Comparison of ENCODE assay signal across 10 cellular contexts in the genomic region with DNA sequence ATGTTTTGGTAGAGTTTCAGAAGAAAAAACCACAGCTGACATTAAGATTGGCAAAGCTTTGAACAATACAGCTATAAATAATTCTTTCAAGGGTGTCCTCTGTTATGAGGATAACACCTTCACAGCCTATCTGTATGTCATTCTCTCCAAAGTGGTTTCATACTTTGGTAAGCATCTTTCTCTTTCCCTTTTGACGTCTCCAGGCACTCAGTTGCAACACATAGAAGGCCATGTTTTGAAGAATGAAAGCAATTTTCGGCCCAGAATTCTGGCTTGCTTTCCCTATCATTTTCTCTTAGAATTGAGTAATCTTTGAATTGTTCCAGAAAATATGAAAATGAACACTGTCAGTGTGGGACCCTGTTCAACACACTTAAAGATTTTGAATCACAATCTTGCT.
DNase-seq lines count a peak whose midpoint lies in the region; ATAC-seq and TF ChIP-seq lines count a peak whose summit lies in the region.
"Had no signal": no experiment of that assay in that cellular context is flagged by ENCODE, and none has a peak within 500 bp of the region (broad histone marks: within the 10 kb centered on the region; RNA-seq: fewer than 3 reads in every experiment).

No MANE protein-coding gene starts in this region.

- H3K36me3 ChIP-seq in adipocyte (ENCODE audit: control insufficient read depth, insufficient read depth, low read length, severe bottlenecking), result no peaks in the 10 kb centered on the region
- no peaks in the 10 kb centered on the region for H3K36me3 ChIP-seq in spleen
- no peaks in the 10 kb centered on the region for H3K36me3 ChIP-seq in H7 (replicated peaks; ENCODE audit: control insufficient read depth, insufficient read depth, low read length)

- POLR2A ChIA-PET in activated CD4-positive, alpha-beta T cell treated with anti-CD3 and anti-CD28 coated beads, Interleukin-2, amount 10 ng/mL, durations not matched to agents 7 days and 5 days (lab: Charles Lee), result interaction anchor here (0.9 kb wide), 1 partner anchor 26 kb away, joined by 4 read pairs; no protein-coding TSS in a partner anchor

- no peak for TF ChIP-seq POLR2A in spleen (IDR thresholded peaks at IDR 0.05)

- peak; percentile 8 for DNase-seq in activated CD4-positive, alpha-beta T cell treated with anti-CD3 and anti-CD28 coated beads, Interleukin-2, amount 10 ng/mL, durations not matched to agents 7 days and 5 days
- no peak for DNase-seq in activated CD4-positive, alpha-beta T cell treated with anti-CD3 and anti-CD28 coated beads for 1 hour
- DNase-seq in adipocyte (ENCODE audit: low read depth) (peak; percentile 77), spleen (no peak), NCI-H774 (lab: John Stamatoyannopoulos, UW) (no peak), H7 (no peak)
- no peak for DNase-seq in activated effector memory CD4-positive, alpha-beta T cell treated with Interleukin-2 at 50 U/mL for 16 hours
- DNase-seq: central memory CD4-positive, alpha-beta T cell; left colon had no signal

- H3K27ac ChIP-seq in spleen, result peak overlapping the region in 5 of 8 donors; percentile 7 to 56 (median 39)

- whole genome bisulfite sequencing in spleen, 5 donors, result 52 to 72% (median 59%) methylated on average over 2 of the region's 2 CpGs

- no peaks in the 10 kb centered on the region for H3K27me3 ChIP-seq in adipocyte (replicated peaks; ENCODE audit: control insufficient read depth, insufficient read depth, low read length)
- H3K27me3 ChIP-seq in spleen (replicated peaks in 1 of 7), result no peaks in the 10 kb centered on the region
- no peaks in the 10 kb centered on the region for H3K27me3 ChIP-seq in H7 (ENCODE audit: control insufficient read depth, insufficient read depth, low read length)

- H3K4me3 ChIP-seq in adipocyte (ENCODE audit: low read length), result peak overlapping the region; percentile 51
- H3K4me3 ChIP-seq in spleen, result no peak overlapping the region
- H3K4me3 ChIP-seq in H7 (ENCODE audit: insufficient read depth, low read depth, low read length), result no peak overlapping the region

- H3K27ac Mint-ChIP-seq in activated CD4-positive, alpha-beta T cell treated with anti-CD3 and anti-CD28 coated beads, Interleukin-2, amount 10 ng/mL, durations not matched to agents 7 days and 5 days, result no peak overlapping the region

- no peak for TF ChIP-seq CTCF in spleen (IDR thresholded peaks at IDR 0.05 in 8 of 11, conservative IDR thresholded peaks at IDR 0.05 in 3 of 11)

- CTCF ChIA-PET in activated CD4-positive, alpha-beta T cell treated with anti-CD3 and anti-CD28 coated beads, Interleukin-2, amount 10 ng/mL, durations not matched to agents 7 days and 5 days (lab: Charles Lee), result no interaction called here

- H3K9me3 Mint-ChIP-seq in activated CD4-positive, alpha-beta T cell treated with anti-CD3 and anti-CD28 coated beads, Interleukin-2, amount 10 ng/mL, durations not matched to agents 7 days and 5 days, result peaks cover 24% of the 10 kb centered on the region

- H3K4me1 ChIP-seq in adipocyte (ENCODE audit: control insufficient read depth, insufficient read depth, low read length) (peaks cover 25% of the 10 kb centered on the region), spleen (no peaks in the 10 kb centered on the region)

- H3K9ac ChIP-seq in adipocyte (ENCODE audit: low read length), result peak overlapping the region; percentile 13

- peak; percentile 74 for ATAC-seq in HG02885 (IDR thresholded peaks at IDR 0.05; ENCODE audit: poor library complexity, unreplicated experiment)
- ATAC-seq: left colon had no signal

- H3K9me3 ChIP-seq in adipocyte (ENCODE audit: control insufficient read depth, low read length) (peaks cover 7% of the 10 kb centered on the region), spleen (peaks cover 0 to 14% (median 7%) of the 10 kb centered on the region in 8 donors)

- peaks cover 3% of the 10 kb centered on the region for H3K36me3 Mint-ChIP-seq in activated CD4-positive, alpha-beta T cell treated with anti-CD3 and anti-CD28 coated beads, Interleukin-2, amount 10 ng/mL, durations not matched to agents 7 days and 5 days (ENCODE audit: low read depth)

- H3K4me1 Mint-ChIP-seq in activated CD4-positive, alpha-beta T cell treated with anti-CD3 and anti-CD28 coated beads, Interleukin-2, amount 10 ng/mL, durations not matched to agents 7 days and 5 days, result peaks cover 10% of the 10 kb centered on the region

- no peaks in the 10 kb centered on the region for H3K27me3 Mint-ChIP-seq in activated CD4-positive, alpha-beta T cell treated with anti-CD3 and anti-CD28 coated beads, Interleukin-2, amount 10 ng/mL, durations not matched to agents 7 days and 5 days

- H3K4me3 Mint-ChIP-seq in activated CD4-positive, alpha-beta T cell treated with anti-CD3 and anti-CD28 coated beads, Interleukin-2, amount 10 ng/mL, durations not matched to agents 7 days and 5 days, result no peak overlapping the region

- intact Hi-C loops in spleen (cut with DNase I; ENCODE audit: low total_unique reads), result no loop called here

Comparison
In these comparisons a context has a peak if more than half of its experiments do, and no peak if none do; other contexts are left out.
1. DNase-seq: peak in activated CD4-positive, alpha-beta T cell treated with anti-CD3 and anti-CD28 coated beads, Interleukin-2, amount 10 ng/mL, durations not matched to agents 7 days and 5 days (single experiment) and adipocyte (single experiment); none in activated CD4-positive, alpha-beta T cell treated with anti-CD3 and anti-CD28 coated beads for 1 hour (single experiment), spleen (single experiment), NCI-H774 (single experiment), H7 (single experiment) and activated effector memory CD4-positive, alpha-beta T cell treated with Interleukin-2 at 50 U/mL for 16 hours (single experiment).